2 cellular contexts compared by ENCODE assay signal in the genomic region with DNA sequence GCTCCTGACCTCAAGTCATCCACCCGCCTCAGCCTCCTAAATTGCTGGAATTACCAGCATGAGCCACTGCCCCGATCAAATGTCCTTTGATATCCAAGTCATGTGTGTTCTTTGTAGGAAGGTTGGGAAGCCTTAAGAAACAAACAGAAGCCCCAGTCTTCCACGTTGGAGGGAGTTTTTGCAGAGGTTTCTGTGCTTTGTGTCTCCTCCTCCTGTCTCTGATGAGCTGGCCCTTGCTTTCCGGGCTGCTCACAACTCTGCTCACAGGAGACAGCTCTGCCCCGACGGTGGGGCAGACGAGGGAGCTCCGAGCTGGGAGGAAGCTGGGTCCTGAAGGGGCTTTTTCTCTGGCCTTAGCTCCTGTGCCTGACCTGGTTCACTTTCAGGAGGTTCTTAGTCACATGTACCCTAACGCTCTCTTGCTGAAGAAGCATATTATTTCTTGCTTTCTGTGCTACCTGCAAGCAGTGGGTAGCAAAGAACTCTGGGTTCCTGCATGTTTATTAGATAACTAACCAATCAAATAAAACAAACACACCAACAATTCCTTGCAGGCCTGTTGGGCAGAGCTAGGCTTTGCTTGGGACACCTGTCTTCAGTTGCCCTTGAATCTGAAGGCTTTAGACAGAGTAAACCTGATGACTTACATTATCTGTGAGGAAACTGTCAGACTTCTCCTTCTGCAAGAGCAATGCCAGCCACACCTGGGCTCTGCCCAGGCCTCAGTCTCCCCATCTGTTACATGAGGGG.
TF ChIP-seq lines count a peak whose summit lies in the region.

No MANE protein-coding gene starts in this region.

TF ChIP-seq in IMR-90, 13 proteins besides CTCF, POLR2A, EP300 and RAD21:
- TF ChIP-seq CHD1 (IDR thresholded peaks at IDR 0.05; ENCODE audit: low read depth, low read length) (no peak), MAZ (IDR thresholded peaks at IDR 0.05; ENCODE audit: borderline replicate concordance, low read depth, low read length) (no peak), MAFK (IDR thresholded peaks at IDR 0.05; ENCODE audit: low read depth, low read length) (no peak), CEBPB (IDR thresholded peaks at IDR 0.05; ENCODE audit: low read depth, low read length) (no peak), RFX5 (IDR thresholded peaks at IDR 0.05; ENCODE audit: low read depth, low read length) (no peak), MXI1 (IDR thresholded peaks at IDR 0.05; ENCODE audit: borderline replicate concordance, low read depth, low read length) (no peak), RCOR1 (IDR thresholded peaks at IDR 0.05; ENCODE audit: insufficient replicate concordance, low read length) (no peak)
- TF ChIP-seq, protein P1, sequence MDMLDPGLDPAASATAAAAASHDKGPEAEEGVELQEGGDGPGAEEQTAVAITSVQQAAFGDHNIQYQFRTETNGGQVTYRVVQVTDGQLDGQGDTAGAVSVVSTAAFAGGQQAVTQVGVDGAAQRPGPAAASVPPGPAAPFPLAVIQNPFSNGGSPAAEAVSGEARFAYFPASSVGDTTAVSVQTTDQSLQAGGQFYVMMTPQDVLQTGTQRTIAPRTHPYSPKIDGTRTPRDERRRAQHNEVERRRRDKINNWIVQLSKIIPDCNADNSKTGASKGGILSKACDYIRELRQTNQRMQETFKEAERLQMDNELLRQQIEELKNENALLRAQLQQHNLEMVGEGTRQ (IDR thresholded peaks at IDR 0.05; ENCODE audit: low read depth, low read length): no peak

TF ChIP-seq in HEK293T, 16 proteins besides CTCF, POLR2A, EP300 and RAD21:
- TF ChIP-seq BHLHE40 (IDR thresholded peaks at IDR 0.05; ENCODE audit: borderline replicate concordance): no peak
- no peak for TF ChIP-seq CTBP1 (IDR thresholded peaks at IDR 0.05; ENCODE audit: borderline replicate concordance)
- TF ChIP-seq, protein P2, sequence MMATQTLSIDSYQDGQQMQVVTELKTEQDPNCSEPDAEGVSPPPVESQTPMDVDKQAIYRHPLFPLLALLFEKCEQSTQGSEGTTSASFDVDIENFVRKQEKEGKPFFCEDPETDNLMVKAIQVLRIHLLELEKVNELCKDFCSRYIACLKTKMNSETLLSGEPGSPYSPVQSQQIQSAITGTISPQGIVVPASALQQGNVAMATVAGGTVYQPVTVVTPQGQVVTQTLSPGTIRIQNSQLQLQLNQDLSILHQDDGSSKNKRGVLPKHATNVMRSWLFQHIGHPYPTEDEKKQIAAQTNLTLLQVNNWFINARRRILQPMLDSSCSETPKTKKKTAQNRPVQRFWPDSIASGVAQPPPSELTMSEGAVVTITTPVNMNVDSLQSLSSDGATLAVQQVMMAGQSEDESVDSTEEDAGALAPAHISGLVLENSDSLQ (IDR thresholded peaks at IDR 0.05): no peak
- no peak for TF ChIP-seq FOXA1 (IDR thresholded peaks at IDR 0.05)
- no peak for TF ChIP-seq L3MBTL2 (conservative IDR thresholded peaks at IDR 0.05)
- no peak for TF ChIP-seq SP1 (IDR thresholded peaks at IDR 0.05)
- TF ChIP-seq HDGF (IDR thresholded peaks at IDR 0.05; ENCODE audit: borderline replicate concordance): no peak
- no peak for TF ChIP-seq LEF1 (IDR thresholded peaks at IDR 0.05; ENCODE audit: borderline replicate concordance)
- no peak for TF ChIP-seq ZNF384 (IDR thresholded peaks at IDR 0.05)
- no peak for TF ChIP-seq ARNT (IDR thresholded peaks at IDR 0.05)
